In the genomic region with DNA sequence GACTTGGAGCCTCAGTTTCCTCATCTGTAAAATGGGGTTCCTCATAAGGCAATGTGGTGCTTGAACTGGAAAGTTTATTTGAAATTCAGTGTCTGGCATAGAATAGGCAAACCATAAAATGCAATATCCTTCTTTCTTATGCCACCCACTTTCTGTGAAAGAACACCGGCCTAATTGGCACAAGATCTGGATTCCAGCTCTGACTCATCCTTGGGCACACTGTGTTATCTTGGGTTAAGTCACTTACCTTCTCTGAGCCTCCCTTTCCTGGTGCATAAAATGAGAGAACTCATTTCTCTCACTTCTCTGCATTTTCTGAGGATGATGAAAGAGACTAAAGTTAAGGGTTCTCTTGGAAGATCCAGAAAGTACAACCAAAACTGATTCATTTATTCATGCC, we compare ENCODE assay signal across 1 cellular context.
TF ChIP-seq lines count a peak whose summit lies in the region.

No MANE protein-coding gene starts in this region.

TF ChIP-seq in K562, 482 proteins besides CTCF, POLR2A, EP300 and RAD21:
- TF ChIP-seq RBM25 (IDR thresholded peaks at IDR 0.05; ENCODE audit: low read depth, low read length, severe bottlenecking) (peak; percentile 61), ZNF197 (CRISPR knock-in tag; IDR thresholded peaks at IDR 0.05; ENCODE audit: low read depth) (no peak)
TF ChIP-seq in K562: peak in this region for 1.
